In genomic region chr2:40844353-40845277, GRCh38 we compare ENCODE assay signal across 1 cellular context.
TF ChIP-seq lines count a peak whose summit lies in the region.

No MANE protein-coding gene starts in this region.

TF ChIP-seq in GM23338, 12 proteins besides CTCF, POLR2A, EP300 and RAD21 (continued from another document):
- no peak for TF ChIP-seq REST (IDR thresholded peaks at IDR 0.05; ENCODE audit: unreplicated experiment)
- TF ChIP-seq ZNF114 (CRISPR knock-in tag; IDR thresholded peaks at IDR 0.05), result no peak
